ENCODE assay signal across 12 cellular contexts in genomic region chr16:74896389-74897370, GRCh38.
DNase-seq lines count a peak whose midpoint lies in the region; ATAC-seq and TF ChIP-seq lines count a peak whose summit lies in the region.
"Had no signal": no experiment of that assay in that cellular context is flagged by ENCODE, and none has a peak within 500 bp of the region (broad histone marks: within the 10 kb centered on the region; RNA-seq: fewer than 3 reads in every experiment).

No MANE protein-coding gene starts in this region.

- H3K9me3 ChIP-seq in SK-N-SH, result no peaks in the 10 kb centered on the region
- H3K9me3 ChIP-seq: sigmoid colon had no signal

- 77% methylated on average over 14 of the region's 14 CpGs for WGBS in SK-N-SH (ENCODE audit: low lambda C conversion rate)

- DNase-seq in HCEC 1CT (peak; percentile 61), SK-N-SH (no peak), fibroblast of peridontal ligament (ENCODE audit: extremely low read depth) (peak; percentile 62), renal cortical epithelial cell (ENCODE audit: low read depth) (peak; percentile 65), KG1 (lab: John Stamatoyannopoulos, UW) (no peak)
- DNase-seq: activated gamma-delta T cell treated with Interleukin-2 at 50 U/mL for 16 hours; sigmoid colon; stimulated activated CD8-positive, alpha-beta memory T cell treated with anti-CD3 and anti-CD28 coated beads, Interleukin-4, amount 100 ng/mL, for 48 hours had no signal

- TF ChIP-seq RAD21 in SK-N-SH (IDR thresholded peaks at IDR 0.05; ENCODE audit: low read length), result no peak

- H3K9me2 ChIP-seq in SK-N-SH, result no peaks in the 10 kb centered on the region

- ATAC-seq in GM19467 (IDR thresholded peaks at IDR 0.05; ENCODE audit: unreplicated experiment) (no peak), GM21619 (IDR thresholded peaks at IDR 0.05; ENCODE audit: unreplicated experiment) (no peak), HG03159 (IDR thresholded peaks at IDR 0.05; ENCODE audit: unreplicated experiment) (no peak)

- no peaks in the 10 kb centered on the region for H3K79me2 ChIP-seq in SK-N-SH (ENCODE audit: insufficient read depth)

- H3K27ac ChIP-seq in SK-N-SH (ENCODE audit: low read depth in 2 of 2, low read length in 1 of 2), result no peak overlapping the region
- H3K27ac ChIP-seq: sigmoid colon, VCaP had no signal

- no peak overlapping the region for H3K9ac ChIP-seq in SK-N-SH

- H3F3A ChIP-seq in SK-N-SH (replicated peaks; ENCODE audit: insufficient read depth), result peaks cover 4% of the 10 kb centered on the region

- H3K4me1 ChIP-seq in SK-N-SH (ENCODE audit: control insufficient read depth in 1 of 2, insufficient read depth in 2 of 2, low read depth in 1 of 2, low read length in 1 of 2), result 0 out of 4 replicates have a peak, but pooled peaks cover 0 to 3% of the 10 kb centered on the region in 2 experiments
- H3K4me1 ChIP-seq: sigmoid colon had no signal

- no peak overlapping the region for H3K4me3 ChIP-seq in SK-N-SH (ENCODE audit: low read depth in 2 of 2, low read length in 1 of 2)
- H3K4me3 ChIP-seq: sigmoid colon had no signal

- POLR2A ChIA-PET in SK-N-SH (lab: Yijun Ruan, JAX), result no interaction called here

- no peak for TF ChIP-seq EP300 in SK-N-SH (IDR thresholded peaks at IDR 0.05; ENCODE audit: borderline replicate concordance in 1 of 2, low read depth in 1 of 2, low read length in 1 of 2)

- CTCF ChIA-PET in SK-N-SH (lab: Yijun Ruan, JAX), result interaction anchor here (1.3 to 1.5 kb wide), 2 partner anchors 13 to 34 kb away, joined by 3 to 7 read pairs; no protein-coding TSS in a partner anchor

- no peak for TF ChIP-seq CTCF in SK-N-SH (IDR thresholded peaks at IDR 0.05)

- H4K20me1 ChIP-seq in SK-N-SH (ENCODE audit: insufficient read depth), result no peaks in the 10 kb centered on the region

- H2AFZ ChIP-seq in SK-N-SH (ENCODE audit: low read depth), result no peak overlapping the region

- H3K36me3 ChIP-seq in SK-N-SH (replicated peaks in 1 of 2; ENCODE audit: control insufficient read depth in 1 of 2, insufficient read depth in 2 of 2, low read length in 1 of 2), result peaks cover 19 to 52% of the 10 kb centered on the region in 2 experiments

- H3K27me3 ChIP-seq in SK-N-SH (ENCODE audit: insufficient read depth), result no peaks in the 10 kb centered on the region
- H3K27me3 ChIP-seq: sigmoid colon had no signal

- no peak overlapping the region for H3K4me2 ChIP-seq in SK-N-SH

TF ChIP-seq in SK-N-SH, 30 proteins besides CTCF, POLR2A, EP300 and RAD21:
- TF ChIP-seq FOSL2 (IDR thresholded peaks at IDR 0.05; ENCODE audit: borderline replicate concordance, low read depth) (peak; percentile 66; the same call in 1 of the 2 replicates), JUND (IDR thresholded peaks at IDR 0.05) (peak; percentile 49; the same call in 1 of the 2 replicates), MAX (IDR thresholded peaks at IDR 0.05; ENCODE audit: low read depth) (no peak)

Comparison
In these comparisons a context has a peak if more than half of its experiments do, and no peak if none do; other contexts are left out.
1. DNase-seq: peak in HCEC 1CT (single experiment), fibroblast of peridontal ligament (single experiment) and renal cortical epithelial cell (single experiment); none in SK-N-SH (single experiment) and KG1 (single experiment).